ENCODE assay signal across 11 cellular contexts in the genomic region with DNA sequence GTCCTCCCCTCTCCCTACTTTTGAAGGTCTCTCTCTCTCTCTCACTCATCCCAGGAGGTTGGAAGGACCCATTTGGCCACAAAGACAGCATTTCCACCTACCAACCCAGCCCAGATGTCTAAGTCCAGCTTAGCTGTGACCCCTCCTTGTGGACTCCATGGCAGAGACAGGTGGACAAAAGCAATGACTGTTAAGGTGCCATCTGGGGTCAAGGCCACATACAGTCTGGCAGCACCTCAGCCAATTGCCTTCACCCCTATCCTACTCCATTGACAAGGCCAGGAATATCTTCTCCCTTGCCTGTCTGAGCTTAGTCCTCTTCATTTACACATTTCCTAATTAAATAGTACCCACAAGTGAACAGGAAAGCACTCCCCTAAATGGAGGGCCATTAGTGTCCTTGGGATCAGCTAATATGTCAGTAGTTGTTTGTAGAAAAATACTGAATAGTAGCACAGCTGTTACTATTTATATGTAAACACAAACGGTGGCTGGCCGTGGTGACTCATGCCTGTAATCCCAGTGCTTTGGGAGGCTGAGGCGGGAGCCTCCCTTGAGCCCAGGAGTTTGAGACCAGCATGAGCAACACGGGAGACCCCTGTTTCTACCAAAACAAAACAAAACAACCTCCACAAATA. TPM values are rescaled to one million over a fixed set of nuclear protein-coding genes. Genes with fewer than 3 reads are reported as not detected.
A peak's percentile ranks its signal among the peaks of the same experiment; 100 is the strongest.
DNase-seq lines count a peak whose midpoint lies in the region; ATAC-seq and TF ChIP-seq lines count a peak whose summit lies in the region.
"Had no signal": no experiment of that assay in that cellular context is flagged by ENCODE, and none has a peak within 500 bp of the region (broad histone marks: within the 10 kb centered on the region; RNA-seq: fewer than 3 reads in every experiment).

No MANE protein-coding gene starts in this region.

- DNase-seq in Daoy (ENCODE audit: low read depth), result peak; percentile 68
- DNase-seq in NCI-H226, result peak; percentile 39
- DNase-seq in chondrocyte (ENCODE audit: low spot score), result no peak
- DNase-seq in mucosa of gallbladder (ENCODE audit: low spot score), result peak; percentile 19
- no peak for DNase-seq in activated T-cell treated with anti-CD3 and anti-CD28 coated beads, Interleukin-2, amount 50 U/mL, for 4 hours
- no peak for DNase-seq in heart left ventricle
- DNase-seq: effector memory CD4-positive, alpha-beta T cell had no signal

- no peak overlapping the region for H3K4me3 ChIP-seq in heart left ventricle

- ATAC-seq in activated T-cell treated with anti-CD3 and anti-CD28 coated beads, Interleukin-2, amount 50 U/mL, for 4 hours, result no peak
- ATAC-seq in GM18858 (IDR thresholded peaks at IDR 0.05; ENCODE audit: unreplicated experiment) (no peak), HG02840 (IDR thresholded peaks at IDR 0.05; ENCODE audit: low FRiP score, unreplicated experiment) (no peak), heart left ventricle (no peak)

- TF ChIP-seq CTCF in chondrocyte (IDR thresholded peaks at IDR 0.05) (no peak), heart left ventricle (IDR thresholded peaks at IDR 0.05) (no peak)

- H3K36me3 ChIP-seq in heart left ventricle, result no peaks in the 10 kb centered on the region

- 47 to 63% (median 58%) methylated on average over 4 of the region's 4 CpGs for WGBS in heart left ventricle, 4 donors

- peak overlapping the region in 1 of 12 donors; percentile 34 for H3K27ac ChIP-seq in heart left ventricle

- H3K36me3 Mint-ChIP-seq in chondrocyte (ENCODE audit: low read depth), result peaks cover 5% of the 10 kb centered on the region
- no peaks in the 10 kb centered on the region for H3K36me3 Mint-ChIP-seq in activated T-cell treated with anti-CD3 and anti-CD28 coated beads, Interleukin-2, amount 50 U/mL, for 4 hours (ENCODE audit: insufficient read depth)
- H3K36me3 Mint-ChIP-seq: natural killer cell treated with Interleukin-12 subunit alpha and Interleukin-12 subunit beta and Interleukin-15 and Interleukin-18, amount 100 ng/mL, for 72 hours had no signal

- no peaks in the 10 kb centered on the region for H3K4me1 ChIP-seq in heart left ventricle

- H3K9me3 ChIP-seq in heart left ventricle, result peaks cover 0 to 6% (median 0%) of the 10 kb centered on the region in 12 donors

- H3K4me3 Mint-ChIP-seq in chondrocyte (ENCODE audit: unreplicated experiment), result no peak overlapping the region
- H3K4me3 Mint-ChIP-seq in activated T-cell treated with anti-CD3 and anti-CD28 coated beads, Interleukin-2, amount 50 U/mL, for 4 hours, result no peak overlapping the region
- H3K4me3 Mint-ChIP-seq: natural killer cell treated with Interleukin-12 subunit alpha and Interleukin-12 subunit beta and Interleukin-15 and Interleukin-18, amount 100 ng/mL, for 72 hours had no signal

- intact Hi-C loops in heart left ventricle (cut with DNase I), result no loop called here

- no peak for TF ChIP-seq POLR2A in heart left ventricle (IDR thresholded peaks at IDR 0.05)

- H3K9me3 Mint-ChIP-seq in chondrocyte (ENCODE audit: low read depth), result peaks cover 7% of the 10 kb centered on the region
- H3K9me3 Mint-ChIP-seq in activated T-cell treated with anti-CD3 and anti-CD28 coated beads, Interleukin-2, amount 50 U/mL, for 4 hours, result peaks cover 7% of the 10 kb centered on the region
- H3K9me3 Mint-ChIP-seq: natural killer cell treated with Interleukin-12 subunit alpha and Interleukin-12 subunit beta and Interleukin-15 and Interleukin-18, amount 100 ng/mL, for 72 hours had no signal

- peaks cover 11% of the 10 kb centered on the region for H3K4me1 Mint-ChIP-seq in chondrocyte (ENCODE audit: low read depth)
- no peaks in the 10 kb centered on the region for H3K4me1 Mint-ChIP-seq in activated T-cell treated with anti-CD3 and anti-CD28 coated beads, Interleukin-2, amount 50 U/mL, for 4 hours (ENCODE audit: low read depth)

- peak overlapping the region; percentile 58 for H3K27ac Mint-ChIP-seq in chondrocyte (ENCODE audit: unreplicated experiment)
- H3K27ac Mint-ChIP-seq: natural killer cell treated with Interleukin-12 subunit alpha and Interleukin-12 subunit beta and Interleukin-15 and Interleukin-18, amount 100 ng/mL, for 72 hours had no signal

- peaks cover 0 to under 1% (median 0%) of the 10 kb centered on the region in 9 donors for H3K27me3 ChIP-seq in heart left ventricle

- H3K27me3 Mint-ChIP-seq in chondrocyte (ENCODE audit: low read depth), result no peaks in the 10 kb centered on the region
- peaks cover 7% of the 10 kb centered on the region for H3K27me3 Mint-ChIP-seq in activated T-cell treated with anti-CD3 and anti-CD28 coated beads, Interleukin-2, amount 50 U/mL, for 4 hours (ENCODE audit: low read depth)

RNA-seq across cellular contexts. Expression of a gene that starts 28.8 kb away (rescaled TPM):
- 0.23 TPM in 1 of 2 replicates, not detected in the other for total RNA-seq in Daoy (2014; rRNA removed; shearing (Covaris generic))
- total RNA-seq in chondrocyte (not detected in 3 replicates), mucosa of gallbladder (not detected), heart left ventricle (not detected)
- under 1 TPM in 2 of 3 donors, not detected in 1; 0.08 to 0.11 TPM for total RNA-seq in activated T-cell treated with anti-CD3 and anti-CD28 coated beads, Interleukin-2, amount 50 U/mL, for 4 hours
- under 1 TPM in 1 of 2 donors, not detected in 1; 0.03 TPM for polyA plus RNA-seq in heart left ventricle
- total RNA-seq: OCI-LY7 had no signal

RNA-seq across cellular contexts. Expression of a gene that starts 54.7 kb away (rescaled TPM):
- 74.7 and 90.8 TPM in 2 replicates for total RNA-seq in Daoy (2014; rRNA removed; shearing (Covaris generic))
- total RNA-seq in chondrocyte (72.5 to 84.4 TPM (median 78.8 TPM) in 3 replicates), mucosa of gallbladder (88.1 TPM), heart left ventricle (10 to 100 TPM; 15.4 to 98.9 (median 70.4) TPM)
- total RNA-seq in activated T-cell treated with anti-CD3 and anti-CD28 coated beads, Interleukin-2, amount 50 U/mL, for 4 hours, result 10 to 100 TPM; 46.6 to 49.2 (median 49.0) TPM
- 10 to 100 TPM in 1 of 2 donors, 1 to 10 TPM in 1; 9.0 to 45.4 TPM for polyA plus RNA-seq in heart left ventricle

RNA-seq across cellular contexts. Expression of a gene that starts 58.3 kb away (rescaled TPM):
- 10.0 and 11.0 TPM in 2 replicates for total RNA-seq in Daoy (2014; rRNA removed; shearing (Covaris generic))
- 15.3 to 15.4 TPM (median 15.3 TPM) in 3 replicates for total RNA-seq in chondrocyte
- 14.7 TPM for total RNA-seq in mucosa of gallbladder
- total RNA-seq in activated T-cell treated with anti-CD3 and anti-CD28 coated beads, Interleukin-2, amount 50 U/mL, for 4 hours, result 1 to 10 TPM; 2.6 to 3.6 (median 3.2) TPM
- total RNA-seq in heart left ventricle, result 10 to 100 TPM in 3 of 9 donors, 1 to 10 TPM in 6; 3.9 to 16.6 (median 9.6) TPM
- 1 to 10 TPM; 2.5 to 2.6 TPM for polyA plus RNA-seq in heart left ventricle

Comparison
In these comparisons a context has a peak if more than half of its experiments do, and no peak if none do; other contexts are left out.
1. DNase-seq: peak in Daoy (single experiment), NCI-H226 (single experiment) and mucosa of gallbladder (single experiment); none in chondrocyte (single experiment), activated T-cell treated with anti-CD3 and anti-CD28 coated beads, Interleukin-2, amount 50 U/mL, for 4 hours (single experiment) and heart left ventricle (0 of 5).